ENCODE assay signal across 25 cellular contexts in the genomic region with DNA sequence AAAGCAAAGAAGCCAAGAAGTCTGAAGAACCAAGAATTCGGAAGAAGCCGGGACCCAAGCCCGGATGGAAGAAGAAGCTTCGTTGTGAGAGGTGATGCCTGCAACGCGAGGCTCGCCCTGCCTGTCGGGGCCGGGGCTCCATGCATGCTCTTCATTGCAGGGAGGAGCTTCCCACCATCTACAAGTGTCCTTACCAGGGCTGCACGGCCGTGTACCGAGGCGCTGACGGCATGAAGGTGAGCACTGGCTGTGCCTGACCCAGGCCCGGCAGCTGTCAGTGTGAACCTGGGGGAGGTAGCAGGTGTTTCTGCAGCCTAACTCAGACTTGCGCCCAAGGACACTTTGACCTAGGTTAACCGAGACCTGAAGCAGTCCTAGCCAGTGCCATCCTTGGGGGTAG.
"Had no signal": no experiment of that assay in that cellular context is flagged by ENCODE, and none has a peak within 500 bp of the region (broad histone marks: within the 10 kb centered on the region; RNA-seq: fewer than 3 reads in every experiment).

No MANE protein-coding gene starts in this region.

- ATAC-seq: activated CD8-positive, alpha-beta memory T cell treated with anti-CD3 and anti-CD28 coated beads, Interleukin-2, amount 10 ng/mL, durations not matched to agents 7 days and 5 days; activated T-helper 17 cell treated with anti-CD3 and anti-CD28 coated beads, Interleukin-2, amount 50 U/mL, for 72 hours; T-helper 17 cell had no signal

- H3K27ac Mint-ChIP-seq: activated B cell treated with CpG ODN at 0.5 μM for 24 hours; activated CD4-positive, alpha-beta T cell treated with anti-CD3 and anti-CD28 coated beads, Interleukin-2, amount 10 ng/mL, durations not matched to agents 24 days and 14 days; activated CD8-positive, alpha-beta memory T cell treated with anti-CD3 and anti-CD28 coated beads, Interleukin-2, amount 10 ng/mL, durations not matched to agents 7 days and 5 days; activated naive CD4-positive, alpha-beta T cell treated with anti-CD3 and anti-CD28 coated beads, Interleukin-2, amount 10 ng/mL, durations not matched to agents 7 days and 5 days; T-helper 17 cell had no signal

- H3K9me3 Mint-ChIP-seq: activated B cell treated with CpG ODN at 0.5 μM for 24 hours; activated CD4-positive, alpha-beta T cell treated with anti-CD3 and anti-CD28 coated beads, Interleukin-2, amount 10 ng/mL, durations not matched to agents 24 days and 14 days; activated naive CD4-positive, alpha-beta T cell treated with anti-CD3 and anti-CD28 coated beads, Interleukin-2, amount 10 ng/mL, durations not matched to agents 7 days and 5 days; activated naive CD8-positive, alpha-beta T cell treated with anti-CD3 and anti-CD28 coated beads, Interleukin-2, amount 10 ng/mL, durations not matched to agents 7 days and 5 days; activated T-helper 17 cell treated with anti-CD3 and anti-CD28 coated beads, Interleukin-2, amount 50 U/mL, for 72 hours had no signal

- H3K4me3 Mint-ChIP-seq: activated B cell treated with CpG ODN at 0.5 μM for 24 hours; activated CD4-positive, alpha-beta T cell treated with anti-CD3 and anti-CD28 coated beads, Interleukin-2, amount 10 ng/mL, durations not matched to agents 24 days and 14 days; activated CD8-positive, alpha-beta memory T cell treated with anti-CD3 and anti-CD28 coated beads, Interleukin-2, amount 10 ng/mL, durations not matched to agents 7 days and 5 days; activated naive CD4-positive, alpha-beta T cell treated with anti-CD3 and anti-CD28 coated beads, Interleukin-2, amount 10 ng/mL, durations not matched to agents 7 days and 5 days; activated naive CD8-positive, alpha-beta T cell treated with anti-CD3 and anti-CD28 coated beads, Interleukin-2, amount 10 ng/mL, durations not matched to agents 7 days and 5 days; activated T-helper 17 cell treated with anti-CD3 and anti-CD28 coated beads, Interleukin-2, amount 50 U/mL, for 72 hours; T-helper 17 cell had no signal

- H3K9me3 ChIP-seq: adrenal gland, Peyer's patch, SJSA1 had no signal

- H3K4me3 ChIP-seq: adrenal gland, Peyer's patch, SJSA1 had no signal

- H3K27me3 Mint-ChIP-seq: activated B cell treated with CpG ODN at 0.5 μM for 24 hours; activated CD4-positive, alpha-beta T cell treated with anti-CD3 and anti-CD28 coated beads, Interleukin-2, amount 10 ng/mL, durations not matched to agents 24 days and 14 days; activated CD8-positive, alpha-beta memory T cell treated with anti-CD3 and anti-CD28 coated beads, Interleukin-2, amount 10 ng/mL, durations not matched to agents 7 days and 5 days; activated naive CD4-positive, alpha-beta T cell treated with anti-CD3 and anti-CD28 coated beads, Interleukin-2, amount 10 ng/mL, durations not matched to agents 7 days and 5 days; activated naive CD8-positive, alpha-beta T cell treated with anti-CD3 and anti-CD28 coated beads, Interleukin-2, amount 10 ng/mL, durations not matched to agents 7 days and 5 days; activated T-helper 17 cell treated with anti-CD3 and anti-CD28 coated beads, Interleukin-2, amount 50 U/mL, for 72 hours; T-helper 17 cell had no signal

- H3K27me3 ChIP-seq: adrenal gland, Peyer's patch, SJSA1 had no signal

- DNase-seq: activated B cell treated with CpG ODN at 0.5 μM for 24 hours; activated CD4-positive, alpha-beta T cell treated with anti-CD3 and anti-CD28 coated beads for 1 hour; activated CD4-positive, alpha-beta T cell treated with anti-CD3 and anti-CD28 coated beads, Interleukin-2, amount 10 ng/mL, durations not matched to agents 24 days and 14 days; activated CD4-positive, alpha-beta T cell treated with anti-CD3 and anti-CD28 coated beads, Interleukin-2, amount 50 U/mL, for 48 hours; activated CD8-positive, alpha-beta memory T cell treated with anti-CD3 and anti-CD28 coated beads, Interleukin-2, amount 10 ng/mL, durations not matched to agents 7 days and 5 days; activated gamma-delta T cell; activated naive CD4-positive, alpha-beta T cell treated with anti-CD3 and anti-CD28 coated beads, Interleukin-2, amount 10 ng/mL, durations not matched to agents 7 days and 5 days; activated naive CD8-positive, alpha-beta T cell treated with anti-CD3 and anti-CD28 coated beads, Interleukin-2, amount 10 ng/mL, durations not matched to agents 7 days and 5 days; activated T-cell treated with anti-CD3 and anti-CD28 coated beads, Interleukin-2, amount 50 U/mL, for 48 hours; adrenal gland; anterior cingulate cortex; Kasumi-1; KBM-7; NCI-H1048; NCI-H146; NCI-H187 treated with DMSO at 0.1 percent for 48 hours; NCI-H2081 treated with DMSO at 0.1 percent for 48 hours; NCI-H446; NCI-H524; Peyer's patch; SHP77; T-helper 17 cell; T-helper 9 cell had no signal

- H3K27ac ChIP-seq: adrenal gland, Peyer's patch, SJSA1 had no signal

- H3K4me1 ChIP-seq: adrenal gland, SJSA1 had no signal
